ENCODE assay signal across 25 cellular contexts in the genomic region with DNA sequence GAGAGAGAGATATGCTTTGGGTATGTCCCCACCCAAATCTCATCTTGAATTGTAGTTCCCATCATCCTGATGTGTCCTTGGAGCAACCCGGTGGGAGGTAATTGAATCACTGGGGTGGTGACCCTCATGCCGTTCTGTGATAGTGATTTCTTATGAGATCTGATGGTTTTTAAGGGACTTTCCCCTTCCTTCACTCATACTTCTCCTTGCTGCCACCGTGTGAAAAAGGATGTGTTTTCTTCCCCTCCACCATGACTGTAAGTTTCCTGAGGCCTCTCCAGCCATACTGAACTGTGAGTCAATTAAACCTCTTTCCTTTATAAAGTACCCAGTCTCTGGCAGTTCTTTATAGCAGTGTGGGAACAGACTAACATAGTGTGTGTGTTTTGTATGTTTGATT.
"Had no signal": no experiment of that assay in that cellular context is flagged by ENCODE, and none has a peak within 500 bp of the region (broad histone marks: within the 10 kb centered on the region; RNA-seq: fewer than 3 reads in every experiment).

No MANE protein-coding gene starts in this region.

- H3K27me3 ChIP-seq: cardiac muscle cell had no signal

- H3K27ac ChIP-seq: cardiac muscle cell, VCaP had no signal

- FAIRE-seq: astrocyte had no signal

- H3K27ac Mint-ChIP-seq: activated CD4-positive, alpha-beta T cell treated with anti-CD3 and anti-CD28 coated beads, Interleukin-2, amount 10 ng/mL, durations not matched to agents 24 days and 14 days; activated T-helper 2 cell treated with anti-CD3 and anti-CD28 coated beads, Interferon-gamma antibody, Interleukin-2, Interleukin-4, amounts not matched to agents 10 μg/mL and 5 μg/mL and 100 μg/mL, durations not matched to agents 14 hours and 24 hours and 36 hours; brain; T-cell had no signal

- H3K9me3 Mint-ChIP-seq: activated T-helper 2 cell treated with anti-CD3 and anti-CD28 coated beads, Interferon-gamma antibody, Interleukin-2, Interleukin-4, amounts not matched to agents 10 μg/mL and 5 μg/mL and 100 μg/mL, durations not matched to agents 14 hours and 24 hours and 36 hours; T-cell had no signal

- H3K27me3 Mint-ChIP-seq: activated CD4-positive, alpha-beta T cell treated with anti-CD3 and anti-CD28 coated beads, Interleukin-2, amount 10 ng/mL, durations not matched to agents 24 days and 14 days; T-cell had no signal

- H3K4me3 Mint-ChIP-seq: activated CD4-positive, alpha-beta T cell treated with anti-CD3 and anti-CD28 coated beads, Interleukin-2, amount 10 ng/mL, durations not matched to agents 24 days and 14 days; brain; T-cell had no signal

- ATAC-seq: activated CD4-positive, CD25-positive, alpha-beta regulatory T cell treated with anti-CD3 and anti-CD28 coated beads, Interleukin-2, amount 50 U/mL, for 24 hours; PC-3; T-cell had no signal

- H3K36me3 ChIP-seq: cardiac muscle cell had no signal

- DNase-seq: activated CD4-positive, alpha-beta T cell treated with anti-CD3 and anti-CD28 coated beads, Interleukin-2, amount 10 ng/mL, durations not matched to agents 24 days and 14 days; activated CD4-positive, alpha-beta T cell treated with anti-CD3 and anti-CD28 coated beads, Interleukin-2, amount 50 U/mL, for 48 hours; activated gamma-delta T cell treated with Interleukin-2 at 50 U/mL for 16 hours; activated naive CD4-positive, alpha-beta T cell treated with anti-CD3 and anti-CD28 coated beads, Interleukin-2, amount 50 U/mL, for 16 hours; activated T-cell treated with anti-CD3 and anti-CD28 coated beads for 4 hours; activated T-cell treated with anti-CD3 and anti-CD28 coated beads, Interleukin-2, amount 50 U/mL, for 48 hours; amygdala; Kasumi-1; KBM-7; NCI-H1105 treated with DMSO at 0.1 percent for 48 hours; NCI-H1436 treated with DMSO at 0.1 percent for 48 hours; NCI-H187; NCI-H2081 treated with DMSO at 0.1 percent for 48 hours; NCI-H446; NCI-H524; PC-3; SIG-M5; T-cell; T1000 had no signal

- H3K36me3 Mint-ChIP-seq: brain, T-cell had no signal

- H3K4me3 ChIP-seq: cardiac muscle cell had no signal
